ENCODE assay signal across 2 cellular contexts in the genomic region with DNA sequence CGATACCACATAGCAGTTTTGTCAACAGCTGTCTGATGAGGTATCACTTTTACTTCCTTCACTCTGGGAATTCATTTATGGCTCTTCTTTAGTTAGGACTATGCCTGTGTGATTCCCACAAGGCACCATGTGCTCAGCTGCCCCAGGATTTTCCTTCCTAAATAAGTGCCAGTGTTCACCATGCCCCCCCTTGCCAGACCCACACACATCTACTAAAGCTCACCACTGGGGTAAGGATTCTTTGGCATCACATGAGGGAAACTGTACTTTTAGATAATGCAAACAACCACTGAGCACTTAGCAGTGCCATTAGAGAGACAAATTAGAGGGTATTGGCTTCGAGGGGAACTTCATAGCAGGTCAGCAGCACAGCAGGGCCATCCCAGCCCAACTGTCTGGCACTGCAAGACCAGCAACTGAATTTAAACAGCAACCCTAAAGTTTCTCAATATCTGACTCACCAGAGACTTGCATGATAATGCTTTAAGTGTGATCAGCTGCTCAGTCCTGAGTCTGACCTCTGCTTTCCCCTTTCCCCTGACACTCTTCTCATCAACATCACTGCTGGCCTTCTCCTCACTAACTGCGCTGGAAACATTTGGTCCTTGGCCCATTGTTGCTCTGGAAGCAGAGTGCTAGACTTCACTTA.
TF ChIP-seq lines count a peak whose summit lies in the region.

No MANE protein-coding gene starts in this region.

TF ChIP-seq in IMR-90, 13 proteins besides CTCF, POLR2A, EP300 and RAD21 (continued from another document):
- no peak for TF ChIP-seq FOS (IDR thresholded peaks at IDR 0.05; ENCODE audit: low read depth, low read length)
- TF ChIP-seq, protein P1, sequence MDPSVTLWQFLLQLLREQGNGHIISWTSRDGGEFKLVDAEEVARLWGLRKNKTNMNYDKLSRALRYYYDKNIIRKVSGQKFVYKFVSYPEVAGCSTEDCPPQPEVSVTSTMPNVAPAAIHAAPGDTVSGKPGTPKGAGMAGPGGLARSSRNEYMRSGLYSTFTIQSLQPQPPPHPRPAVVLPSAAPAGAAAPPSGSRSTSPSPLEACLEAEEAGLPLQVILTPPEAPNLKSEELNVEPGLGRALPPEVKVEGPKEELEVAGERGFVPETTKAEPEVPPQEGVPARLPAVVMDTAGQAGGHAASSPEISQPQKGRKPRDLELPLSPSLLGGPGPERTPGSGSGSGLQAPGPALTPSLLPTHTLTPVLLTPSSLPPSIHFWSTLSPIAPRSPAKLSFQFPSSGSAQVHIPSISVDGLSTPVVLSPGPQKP (IDR thresholded peaks at IDR 0.05; ENCODE audit: borderline replicate concordance, low read depth, low read length): no peak
- TF ChIP-seq, protein P2, sequence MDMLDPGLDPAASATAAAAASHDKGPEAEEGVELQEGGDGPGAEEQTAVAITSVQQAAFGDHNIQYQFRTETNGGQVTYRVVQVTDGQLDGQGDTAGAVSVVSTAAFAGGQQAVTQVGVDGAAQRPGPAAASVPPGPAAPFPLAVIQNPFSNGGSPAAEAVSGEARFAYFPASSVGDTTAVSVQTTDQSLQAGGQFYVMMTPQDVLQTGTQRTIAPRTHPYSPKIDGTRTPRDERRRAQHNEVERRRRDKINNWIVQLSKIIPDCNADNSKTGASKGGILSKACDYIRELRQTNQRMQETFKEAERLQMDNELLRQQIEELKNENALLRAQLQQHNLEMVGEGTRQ (IDR thresholded peaks at IDR 0.05; ENCODE audit: low read depth, low read length): no peak
- no peak for TF ChIP-seq MAZ (IDR thresholded peaks at IDR 0.05; ENCODE audit: borderline replicate concordance, low read depth, low read length)

TF ChIP-seq in WTC11, 78 proteins besides CTCF, POLR2A, EP300 and RAD21:
- TF ChIP-seq, protein P3, sequence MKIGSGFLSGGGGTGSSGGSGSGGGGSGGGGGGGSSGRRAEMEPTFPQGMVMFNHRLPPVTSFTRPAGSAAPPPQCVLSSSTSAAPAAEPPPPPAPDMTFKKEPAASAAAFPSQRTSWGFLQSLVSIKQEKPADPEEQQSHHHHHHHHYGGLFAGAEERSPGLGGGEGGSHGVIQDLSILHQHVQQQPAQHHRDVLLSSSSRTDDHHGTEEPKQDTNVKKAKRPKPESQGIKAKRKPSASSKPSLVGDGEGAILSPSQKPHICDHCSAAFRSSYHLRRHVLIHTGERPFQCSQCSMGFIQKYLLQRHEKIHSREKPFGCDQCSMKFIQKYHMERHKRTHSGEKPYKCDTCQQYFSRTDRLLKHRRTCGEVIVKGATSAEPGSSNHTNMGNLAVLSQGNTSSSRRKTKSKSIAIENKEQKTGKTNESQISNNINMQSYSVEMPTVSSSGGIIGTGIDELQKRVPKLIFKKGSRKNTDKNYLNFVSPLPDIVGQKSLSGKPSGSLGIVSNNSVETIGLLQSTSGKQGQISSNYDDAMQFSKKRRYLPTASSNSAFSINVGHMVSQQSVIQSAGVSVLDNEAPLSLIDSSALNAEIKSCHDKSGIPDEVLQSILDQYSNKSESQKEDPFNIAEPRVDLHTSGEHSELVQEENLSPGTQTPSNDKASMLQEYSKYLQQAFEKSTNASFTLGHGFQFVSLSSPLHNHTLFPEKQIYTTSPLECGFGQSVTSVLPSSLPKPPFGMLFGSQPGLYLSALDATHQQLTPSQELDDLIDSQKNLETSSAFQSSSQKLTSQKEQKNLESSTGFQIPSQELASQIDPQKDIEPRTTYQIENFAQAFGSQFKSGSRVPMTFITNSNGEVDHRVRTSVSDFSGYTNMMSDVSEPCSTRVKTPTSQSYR (CRISPR knock-in tag; IDR thresholded peaks at IDR 0.05): no peak
- TF ChIP-seq, protein P4, sequence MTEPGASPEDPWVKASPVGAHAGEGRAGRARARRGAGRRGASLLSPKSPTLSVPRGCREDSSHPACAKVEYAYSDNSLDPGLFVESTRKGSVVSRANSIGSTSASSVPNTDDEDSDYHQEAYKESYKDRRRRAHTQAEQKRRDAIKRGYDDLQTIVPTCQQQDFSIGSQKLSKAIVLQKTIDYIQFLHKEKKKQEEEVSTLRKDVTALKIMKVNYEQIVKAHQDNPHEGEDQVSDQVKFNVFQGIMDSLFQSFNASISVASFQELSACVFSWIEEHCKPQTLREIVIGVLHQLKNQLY (CRISPR knock-in tag; IDR thresholded peaks at IDR 0.05): no peak
- TF ChIP-seq, protein P5, sequence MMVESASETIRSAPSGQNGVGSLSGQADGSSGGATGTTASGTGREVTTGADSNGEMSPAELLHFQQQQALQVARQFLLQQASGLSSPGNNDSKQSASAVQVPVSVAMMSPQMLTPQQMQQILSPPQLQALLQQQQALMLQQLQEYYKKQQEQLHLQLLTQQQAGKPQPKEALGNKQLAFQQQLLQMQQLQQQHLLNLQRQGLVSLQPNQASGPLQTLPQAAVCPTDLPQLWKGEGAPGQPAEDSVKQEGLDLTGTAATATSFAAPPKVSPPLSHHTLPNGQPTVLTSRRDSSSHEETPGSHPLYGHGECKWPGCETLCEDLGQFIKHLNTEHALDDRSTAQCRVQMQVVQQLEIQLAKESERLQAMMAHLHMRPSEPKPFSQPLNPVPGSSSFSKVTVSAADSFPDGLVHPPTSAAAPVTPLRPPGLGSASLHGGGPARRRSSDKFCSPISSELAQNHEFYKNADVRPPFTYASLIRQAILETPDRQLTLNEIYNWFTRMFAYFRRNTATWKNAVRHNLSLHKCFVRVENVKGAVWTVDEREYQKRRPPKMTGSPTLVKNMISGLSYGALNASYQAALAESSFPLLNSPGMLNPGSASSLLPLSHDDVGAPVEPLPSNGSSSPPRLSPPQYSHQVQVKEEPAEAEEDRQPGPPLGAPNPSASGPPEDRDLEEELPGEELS (CRISPR knock-in tag; IDR thresholded peaks at IDR 0.05): no peak
- no peak for TF ChIP-seq ZNF263 (CRISPR knock-in tag; IDR thresholded peaks at IDR 0.05; ENCODE audit: low read depth)
- no peak for TF ChIP-seq SMAD3 (CRISPR knock-in tag; IDR thresholded peaks at IDR 0.05; ENCODE audit: borderline replicate concordance)
- no peak for TF ChIP-seq SP1 (CRISPR knock-in tag; conservative IDR thresholded peaks at IDR 0.05)
- no peak for TF ChIP-seq KAT7 (CRISPR knock-in tag; IDR thresholded peaks at IDR 0.05; ENCODE audit: borderline replicate concordance)
- TF ChIP-seq SMAD4 (CRISPR knock-in tag; IDR thresholded peaks at IDR 0.05): no peak
TF ChIP-seq in WTC11: peak in this region for 0.
